In genomic region chr6:69880570-69880969, GRCh38 we compare ENCODE assay signal across 22 cellular contexts. TPM values are rescaled to one million over a fixed set of nuclear protein-coding genes. Genes with fewer than 3 reads are reported as not detected.
DNase-seq lines count a peak whose midpoint lies in the region; ATAC-seq and TF ChIP-seq lines count a peak whose summit lies in the region.
"Had no signal": no experiment of that assay in that cellular context is flagged by ENCODE, and none has a peak within 500 bp of the region (broad histone marks: within the 10 kb centered on the region; RNA-seq: fewer than 3 reads in every experiment).

No MANE protein-coding gene starts in this region.

- no peaks in the 10 kb centered on the region for H3K36me3 Mint-ChIP-seq in HFFc6 (ENCODE audit: low read depth)
- H3K36me3 Mint-ChIP-seq: activated CD8-positive, alpha-beta memory T cell treated with anti-CD3 and anti-CD28 coated beads, Interleukin-2, amount 10 ng/mL, durations not matched to agents 7 days and 5 days had no signal

- intact Hi-C loops in left lung (cut with DNase I), result no loop called here

- H3K27me3 ChIP-seq in GM06990 (replicated peaks; ENCODE audit: control insufficient read depth, insufficient read depth, low read length) (no peaks in the 10 kb centered on the region), left lung (no peaks in the 10 kb centered on the region)
- H3K27me3 ChIP-seq: ascending aorta, gastrocnemius medialis had no signal

- peaks cover 2% of the 10 kb centered on the region; the same call in 1 of the 2 replicates for H3K27me3 Mint-ChIP-seq in HFFc6 (ENCODE audit: insufficient read depth)

- H3K4me3 Mint-ChIP-seq in HFFc6, result no peak overlapping the region
- H3K4me3 Mint-ChIP-seq: activated CD8-positive, alpha-beta memory T cell treated with anti-CD3 and anti-CD28 coated beads, Interleukin-2, amount 10 ng/mL, durations not matched to agents 7 days and 5 days; naive thymus-derived CD4-positive, alpha-beta T cell had no signal

- no peak for DNase-seq in GM06990 (ENCODE audit: extremely low read depth, insufficient read length)
- peak; percentile 1 for DNase-seq in RKO (ENCODE audit: low spot score)
- DNase-seq in NCI-H2029 (lab: John Stamatoyannopoulos, UW), result no peak
- DNase-seq in HFFc6, result no peak
- no peak for DNase-seq in left lung
- DNase-seq in HK-2 (ENCODE audit: unreplicated experiment), result no peak
- DNase-seq: ACHN; activated CD8-positive, alpha-beta memory T cell treated with anti-CD3 and anti-CD28 coated beads, Interleukin-2, amount 10 ng/mL, durations not matched to agents 7 days and 5 days; activated gamma-delta T cell treated with Interleukin-2 at 50 U/mL for 16 hours; EL; gastrocnemius medialis; lower lobe of right lung; naive thymus-derived CD4-positive, alpha-beta T cell; NCI-H748 treated with DMSO at 0.1 percent for 48 hours; posterior cingulate gyrus had no signal

- TF ChIP-seq CTCF in GM06990 (IDR thresholded peaks at IDR 0.05; ENCODE audit: insufficient read depth, low read length, poor library complexity, severe bottlenecking), result no peak
- no peak for TF ChIP-seq CTCF in HFFc6 (IDR thresholded peaks at IDR 0.05)
- TF ChIP-seq CTCF in left lung (IDR thresholded peaks at IDR 0.05), result no peak

- H3K27ac ChIP-seq in left lung, result no peak overlapping the region
- H3K27ac ChIP-seq: ascending aorta, epithelial cell of prostate, gastrocnemius medialis, lower lobe of right lung, RWPE1 had no signal

- no peaks in the 10 kb centered on the region for H3K9me3 ChIP-seq in left lung
- H3K9me3 ChIP-seq: ascending aorta, gastrocnemius medialis, lower lobe of right lung had no signal

- peak; percentile 36 for ATAC-seq in GM19455 (IDR thresholded peaks at IDR 0.05; ENCODE audit: unreplicated experiment)
- peak; percentile 32 for ATAC-seq in HG02852 (IDR thresholded peaks at IDR 0.05; ENCODE audit: unreplicated experiment)
- ATAC-seq in left lung, result no peak
- ATAC-seq: activated CD8-positive, alpha-beta memory T cell treated with anti-CD3 and anti-CD28 coated beads, Interleukin-2, amount 10 ng/mL, durations not matched to agents 7 days and 5 days; gastrocnemius medialis; HepG2; lower lobe of right lung had no signal

- no peak overlapping the region for H3K27ac Mint-ChIP-seq in HFFc6
- H3K27ac Mint-ChIP-seq: activated CD8-positive, alpha-beta memory T cell treated with anti-CD3 and anti-CD28 coated beads, Interleukin-2, amount 10 ng/mL, durations not matched to agents 7 days and 5 days; naive thymus-derived CD4-positive, alpha-beta T cell had no signal

- no peaks in the 10 kb centered on the region; the same call in none of the 2 replicates for H3K36me3 ChIP-seq in GM06990 (ENCODE audit: control insufficient read depth, insufficient read depth, low read length)
- no peaks in the 10 kb centered on the region for H3K36me3 ChIP-seq in left lung
- H3K36me3 ChIP-seq: ascending aorta, gastrocnemius medialis, lower lobe of right lung had no signal

- no peaks in the 10 kb centered on the region for H3K4me1 Mint-ChIP-seq in HFFc6 (ENCODE audit: low read depth)
- H3K4me1 Mint-ChIP-seq: naive thymus-derived CD4-positive, alpha-beta T cell had no signal

- H3K9me3 Mint-ChIP-seq in HFFc6, result peaks cover 3% of the 10 kb centered on the region; the same call in 1 of the 2 replicates
- H3K9me3 Mint-ChIP-seq: naive thymus-derived CD4-positive, alpha-beta T cell had no signal

- no peaks in the 10 kb centered on the region for H3K4me1 ChIP-seq in left lung
- H3K4me1 ChIP-seq: ascending aorta, gastrocnemius medialis, lower lobe of right lung had no signal

- H3K4me3 ChIP-seq in GM06990 (replicated peaks; ENCODE audit: low read depth, low read length) (peak overlapping the region; percentile 42), left lung (no peak overlapping the region)
- H3K4me3 ChIP-seq: ascending aorta, gastrocnemius medialis, lower lobe of right lung, smooth muscle cell had no signal

RNA-seq across cellular contexts. Expression of gene COL19A1, which starts 14.2 kb away (rescaled TPM):
- total RNA-seq in HFFc6 (2021; fragmentation: NEBNext Ultra II Directional; extraction: Animal tissue kit (Norgen Biotek cat#: 25700)), result not detected
- under 1 TPM; 0.10 to 0.17 TPM for total RNA-seq in left lung
- total RNA-seq: ascending aorta, HepG2, lower lobe of right lung had no signal
